ENCODE assay signal across 16 cellular contexts in genomic region chr21:26368591-26368990, GRCh38.
A peak's percentile ranks its signal among the peaks of the same experiment; 100 is the strongest.
DNase-seq lines count a peak whose midpoint lies in the region; ATAC-seq and TF ChIP-seq lines count a peak whose summit lies in the region.
"Had no signal": no experiment of that assay in that cellular context is flagged by ENCODE, and none has a peak within 500 bp of the region (broad histone marks: within the 10 kb centered on the region; RNA-seq: fewer than 3 reads in every experiment).

No MANE protein-coding gene starts in this region.

- H3F3A ChIP-seq in PC-3 (ENCODE audit: low read length, unreplicated experiment) (no peaks in the 10 kb centered on the region), neural progenitor cell (ENCODE audit: low read depth) (no peaks in the 10 kb centered on the region)

- BruUV-seq in PC-3 (replicated peaks; lab: Mats Ljungman, UMichigan) (no TSS peak), A673 (replicated peaks; lab: Mats Ljungman, UMichigan) (no TSS peak)

- H3K4me1 ChIP-seq in PC-3 (ENCODE audit: insufficient read depth, low read length) (peaks cover 16% of the 10 kb centered on the region), neural progenitor cell (peaks cover 7% of the 10 kb centered on the region), A673 (ENCODE audit: insufficient read depth, low read length, poor library complexity, severe bottlenecking) (no peaks in the 10 kb centered on the region)
- H3K4me1 ChIP-seq: A549; BLaER1 treated with 17β-estradiol and CSF1 and Interleukin-3, amounts not matched to agents 10 nM and 100 nM had no signal

- H3K4me3 Mint-ChIP-seq in neural progenitor cell, result no peak overlapping the region
- no peak overlapping the region for H3K4me3 Mint-ChIP-seq in effector memory CD8-positive, alpha-beta T cell
- H3K4me3 Mint-ChIP-seq: CD4-positive, CD25-positive, alpha-beta regulatory T cell had no signal

- H3K36me3 ChIP-seq in PC-3 (ENCODE audit: low read depth, low read length), result no peaks in the 10 kb centered on the region
- no peaks in the 10 kb centered on the region for H3K36me3 ChIP-seq in neural progenitor cell
- H3K36me3 ChIP-seq in A673 (ENCODE audit: insufficient read depth, low read length, poor library complexity, severe bottlenecking), result no peaks in the 10 kb centered on the region
- H3K36me3 ChIP-seq: BLaER1 treated with 17β-estradiol and CSF1 and Interleukin-3, amounts not matched to agents 10 nM and 100 nM had no signal

- TF ChIP-seq CTCF in PC-3 (conservative IDR thresholded peaks at IDR 0.05; ENCODE audit: low read depth, low read length) (no peak), dorsolateral prefrontal cortex (IDR thresholded peaks at IDR 0.05 in 54 of 56, conservative IDR thresholded peaks at IDR 0.05 in 2 of 56; ENCODE audit: low read depth in 1 of 56, partially characterized antibody in 56 of 56) (no peak), neural progenitor cell (IDR thresholded peaks at IDR 0.05) (no peak), A673 (conservative IDR thresholded peaks at IDR 0.05; ENCODE audit: low read depth, low read length) (no peak)

- H3K9ac ChIP-seq in PC-3 (ENCODE audit: low read length) (no peak overlapping the region), neural progenitor cell (no peak overlapping the region)
- H3K9ac ChIP-seq: BLaER1 treated with 17β-estradiol and CSF1 and Interleukin-3, amounts not matched to agents 10 nM and 100 nM; GM23248 had no signal

- POLR2A ChIA-PET in PC-3 (lab: Charles Lee; ENCODE audit: unreplicated experiment) (no interaction called here), A673 (lab: Charles Lee; ENCODE audit: low non-redundant PET) (no interaction called here)

- H3K9me3 ChIP-seq in PC-3 (ENCODE audit: low read length) (no peaks in the 10 kb centered on the region), neural progenitor cell (ENCODE audit: low read depth) (no peaks in the 10 kb centered on the region), A673 (ENCODE audit: low read depth, low read length, poor library complexity, severe bottlenecking) (no peaks in the 10 kb centered on the region)
- H3K9me3 ChIP-seq: A549; BLaER1 treated with 17β-estradiol and CSF1 and Interleukin-3, amounts not matched to agents 10 nM and 100 nM had no signal

- H4K20me1 ChIP-seq in PC-3 (ENCODE audit: low read length), result no peaks in the 10 kb centered on the region
- no peaks in the 10 kb centered on the region for H4K20me1 ChIP-seq in neural progenitor cell (ENCODE audit: low read depth)
- H4K20me1 ChIP-seq: BLaER1 treated with 17β-estradiol and CSF1 and Interleukin-3, amounts not matched to agents 10 nM and 100 nM had no signal

- H3K27me3 ChIP-seq in PC-3 (ENCODE audit: low read length) (no peaks in the 10 kb centered on the region), dorsolateral prefrontal cortex (no peaks in the 10 kb centered on the region), neural progenitor cell (no peaks in the 10 kb centered on the region), A673 (replicated peaks; ENCODE audit: insufficient read depth, low read depth, low read length, poor library complexity) (no peaks in the 10 kb centered on the region)
- H3K27me3 ChIP-seq: BLaER1 treated with 17β-estradiol and CSF1 and Interleukin-3, amounts not matched to agents 10 nM and 100 nM had no signal

- H2AFZ ChIP-seq in PC-3 (ENCODE audit: low read length), result 0 out of 2 replicates have a peak overlapping the region, but pooled peaks have one; percentile 37
- peak overlapping the region; percentile 93 for H2AFZ ChIP-seq in neural progenitor cell (replicated peaks)
- H2AFZ ChIP-seq: GM23248 had no signal

- no peaks in the 10 kb centered on the region for H3K27me3 Mint-ChIP-seq in neural progenitor cell (ENCODE audit: insufficient read depth, low read depth)
- no peaks in the 10 kb centered on the region for H3K27me3 Mint-ChIP-seq in effector memory CD8-positive, alpha-beta T cell
- H3K27me3 Mint-ChIP-seq: CD4-positive, CD25-positive, alpha-beta regulatory T cell had no signal

- CTCF ChIA-PET in PC-3 (lab: Charles Lee) (no interaction called here), A673 (lab: Charles Lee) (no interaction called here)

- ATAC-seq in PC-3 (no peak), GM21526 (IDR thresholded peaks at IDR 0.05; ENCODE audit: low FRiP score, unreplicated experiment) (no peak)
- ATAC-seq in effector memory CD8-positive, alpha-beta T cell (replicated peaks), result no peak
- ATAC-seq: A549, GM12878, HCT116 had no signal

- H3K27ac ChIP-seq in PC-3 (ENCODE audit: low read length) (no peak overlapping the region), dorsolateral prefrontal cortex (peak overlapping the region in 29 of 59 donors; percentile 4 to 79 (median 55)), neural progenitor cell (no peak overlapping the region), A673 (ENCODE audit: low read depth, low read length, poor library complexity, severe bottlenecking) (no peak overlapping the region)
- H3K27ac ChIP-seq: A549; BLaER1 treated with 17β-estradiol and CSF1 and Interleukin-3, amounts not matched to agents 10 nM and 100 nM; GM23248 had no signal

- intact Hi-C loops in PC-3 (cut with micrococcal nuclease) (no loop called here), dorsolateral prefrontal cortex (cut with DNase I) (loop anchor here in 1 of 2 donors (10.0 kb wide), 1 partner anchor 184 kb away; no protein-coding TSS in a partner anchor), A673 (cut with micrococcal nuclease; ENCODE audit: unreplicated experiment) (no loop called here)

- TF ChIP-seq POLR2A in erythroblast (IDR thresholded peaks at IDR 0.05; ENCODE audit: low read length), result no peak

- H3K36me3 Mint-ChIP-seq in neural progenitor cell, result no peaks in the 10 kb centered on the region
- H3K36me3 Mint-ChIP-seq in effector memory CD8-positive, alpha-beta T cell (ENCODE audit: insufficient read depth), result no peaks in the 10 kb centered on the region
- H3K36me3 Mint-ChIP-seq: CD4-positive, CD25-positive, alpha-beta regulatory T cell had no signal

- H3K4me3 ChIP-seq in PC-3 (ENCODE audit: low read length) (no peak overlapping the region), dorsolateral prefrontal cortex (peak overlapping the region in 33 of 59 donors; percentile 2 to 59 (median 33)), neural progenitor cell (no peak overlapping the region), A673 (ENCODE audit: low read depth, low read length, poor library complexity, severe bottlenecking) (no peak overlapping the region)
- H3K4me3 ChIP-seq: A549; BLaER1 treated with 17β-estradiol and CSF1 and Interleukin-3, amounts not matched to agents 10 nM and 100 nM; GM12878; GM23248 had no signal

- no peaks in the 10 kb centered on the region for H3K9me3 Mint-ChIP-seq in neural progenitor cell
- H3K9me3 Mint-ChIP-seq in effector memory CD8-positive, alpha-beta T cell, result peaks cover 3 to 8% of the 10 kb centered on the region in 2 donors

- no peak overlapping the region for H3K4me2 ChIP-seq in PC-3 (ENCODE audit: low read length)
- H3K4me2 ChIP-seq in neural progenitor cell, result no peak overlapping the region
- H3K4me2 ChIP-seq: A549; BLaER1 treated with 17β-estradiol and CSF1 and Interleukin-3, amounts not matched to agents 10 nM and 100 nM had no signal

- H3K27ac Mint-ChIP-seq in neural progenitor cell, result no peak overlapping the region
- no peak overlapping the region for H3K27ac Mint-ChIP-seq in effector memory CD8-positive, alpha-beta T cell
- H3K27ac Mint-ChIP-seq: CD4-positive, CD25-positive, alpha-beta regulatory T cell had no signal

- DNase-seq in PC-3 (no peak), dorsolateral prefrontal cortex (no peak), neural progenitor cell (ENCODE audit: low spot score) (peak; percentile 5), erythroblast (lab: John Stamatoyannopoulos, UW) (no peak), A673 (ENCODE audit: low spot score) (no peak)
- DNase-seq in effector memory CD8-positive, alpha-beta T cell, result no peak
- DNase-seq: AML-193; CD4-positive, CD25-positive, alpha-beta regulatory T cell; DMS53; GM23248; IMR-90 had no signal

- no peaks in the 10 kb centered on the region for H3K4me1 Mint-ChIP-seq in neural progenitor cell
- H3K4me1 Mint-ChIP-seq in effector memory CD8-positive, alpha-beta T cell (ENCODE audit: low read depth in 2 of 2), result no peaks in the 10 kb centered on the region
- H3K4me1 Mint-ChIP-seq: CD4-positive, CD25-positive, alpha-beta regulatory T cell had no signal

- no peaks in the 10 kb centered on the region for H3K9me2 ChIP-seq in PC-3 (replicated peaks; ENCODE audit: low read length)

- H3K79me2 ChIP-seq in PC-3 (ENCODE audit: low read length) (no peaks in the 10 kb centered on the region), neural progenitor cell (ENCODE audit: low read depth) (no peaks in the 10 kb centered on the region)

Comparison
In these comparisons a context has a peak if more than half of its experiments do, and no peak if none do; other contexts are left out.
1. H3K4me3 ChIP-seq: peak in dorsolateral prefrontal cortex (33 of 59); none in PC-3 (single experiment), neural progenitor cell (single experiment) and A673 (single experiment).